Comparison of ENCODE assay signal across 20 cellular contexts in the genomic region with DNA sequence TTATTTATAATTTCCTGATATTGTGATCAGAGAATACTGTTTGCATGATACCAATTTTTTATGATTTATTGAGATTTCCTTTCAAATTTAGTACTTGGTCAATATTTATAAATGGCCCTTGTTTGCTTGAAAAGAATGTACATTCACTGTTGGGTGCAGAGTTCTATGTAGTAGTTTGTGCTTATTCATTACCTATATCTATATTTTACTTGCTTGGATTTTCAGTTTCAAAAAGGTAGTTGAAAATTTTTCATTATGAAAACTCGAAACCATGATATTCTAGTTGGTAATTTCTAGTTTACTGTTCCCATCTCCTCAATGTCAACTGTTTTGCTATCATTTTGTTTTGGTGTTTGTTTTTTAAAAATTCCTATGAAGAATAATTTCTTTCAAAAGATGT.
DNase-seq lines count a peak whose midpoint lies in the region; ATAC-seq, FAIRE-seq and TF ChIP-seq lines count a peak whose summit lies in the region.
"Had no signal": no experiment of that assay in that cellular context is flagged by ENCODE, and none has a peak within 500 bp of the region (broad histone marks: within the 10 kb centered on the region; RNA-seq: fewer than 3 reads in every experiment).

No MANE protein-coding gene starts in this region.

- FAIRE-seq in G401.6 (lab: Jason Lieb, UNC): peak; percentile 19
- FAIRE-seq: GM12892, HepG2 had no signal

- H4K20me1 ChIP-seq in MM.1S (ENCODE audit: insufficient read depth, low read length): no peaks in the 10 kb centered on the region

- DNase-seq in MM.1S: peak; percentile 17
- DNase-seq in RKO (ENCODE audit: low spot score): no peak
- no peak for DNase-seq in NCI-H1436 (lab: John Stamatoyannopoulos, UW)
- no peak for DNase-seq in T1000 (lab: John Stamatoyannopoulos, UW)
- DNase-seq: Caco-2; CD4-positive, alpha-beta T cell; H9; KBM-7; MV-4-11; NCI-H187; NCI-H2107; NCI-H510A; NCI-H774; OCI-M1; SHP77 treated with DMSO at 0.1 percent for 48 hours had no signal

- no peak for TF ChIP-seq CTCF in MM.1S (IDR thresholded peaks at IDR 0.05; ENCODE audit: low read length)

- no peaks in the 10 kb centered on the region for H3K79me2 ChIP-seq in MM.1S (ENCODE audit: low read length)

- peak overlapping the region; percentile 14; the same call in 1 of the 2 replicates for H3K4me3 ChIP-seq in MM.1S (ENCODE audit: low read length)

- H3K36me3 ChIP-seq in MM.1S (replicated peaks; ENCODE audit: insufficient read depth, low read length): no peaks in the 10 kb centered on the region

- H3F3A ChIP-seq in MM.1S (ENCODE audit: insufficient read depth, low read length): no peaks in the 10 kb centered on the region

- H3K27ac ChIP-seq in MM.1S (ENCODE audit: low read length): no peak overlapping the region

- H3K4me1 ChIP-seq in MM.1S (ENCODE audit: low read length): peaks cover 14% of the 10 kb centered on the region
- H3K4me1 ChIP-seq: Caco-2 had no signal

- H3K9ac ChIP-seq in MM.1S (ENCODE audit: low read length): no peak overlapping the region

- H2AFZ ChIP-seq in MM.1S (ENCODE audit: low read length): no peak overlapping the region

- ATAC-seq in GM18870 (IDR thresholded peaks at IDR 0.05; ENCODE audit: unreplicated experiment) (peak; percentile 64), GM21786 (IDR thresholded peaks at IDR 0.05; ENCODE audit: unreplicated experiment) (peak; percentile 44)
- ATAC-seq: HepG2 had no signal

- H3K27me3 ChIP-seq in MM.1S (replicated peaks; ENCODE audit: insufficient read depth, low read length): no peaks in the 10 kb centered on the region

- H3K9me2 ChIP-seq in MM.1S (replicated peaks; ENCODE audit: insufficient read depth, low read length): no peaks in the 10 kb centered on the region

- peak overlapping the region; percentile 44; the same call in 1 of the 2 replicates for H3K4me2 ChIP-seq in MM.1S (ENCODE audit: low read depth, low read length)

- H3K9me3 ChIP-seq in MM.1S (replicated peaks; ENCODE audit: insufficient read depth, low read length): no peaks in the 10 kb centered on the region
